In genomic region chr1:53244126-53244525, GRCh38 we compare ENCODE assay signal across 14 cellular contexts. TPM values are rescaled to one million over a fixed set of nuclear protein-coding genes. Genes with fewer than 3 reads are reported as not detected.
DNase-seq lines count a peak whose midpoint lies in the region; ATAC-seq, FAIRE-seq and TF ChIP-seq lines count a peak whose summit lies in the region.
"Had no signal": no experiment of that assay in that cellular context is flagged by ENCODE, and none has a peak within 500 bp of the region (broad histone marks: within the 10 kb centered on the region; RNA-seq: fewer than 3 reads in every experiment).

No MANE protein-coding gene starts in this region.

- in situ Hi-C loops in K562 (cut with MboI): no loop called here

- H3K4me3 ChIP-seq in K562: no peak overlapping the region
- H3K4me3 ChIP-seq: GM12878, GM23248 had no signal

- no peak for TF ChIP-seq CTCF in K562 (IDR thresholded peaks at IDR 0.05 in 2 of 3, conservative IDR thresholded peaks at IDR 0.05 in 1 of 3; ENCODE audit: insufficient read depth in 2 of 3, low read depth in 1 of 3, low read length in 3 of 3)

- H2AFZ ChIP-seq in K562 (ENCODE audit: low read depth, low read length): no peak overlapping the region
- H2AFZ ChIP-seq: GM23248 had no signal

- CTCF ChIA-PET in activated CD4-positive, alpha-beta T cell treated with anti-CD3 and anti-CD28 coated beads for 36 hours (lab: Charles Lee): no interaction called here
- CTCF ChIA-PET in K562 (lab: Yijun Ruan, JAX; ENCODE audit: low intra/inter-chr PET ratio): no interaction called here

- no peak for FAIRE-seq in K562 (lab: Jason Lieb, UNC)
- FAIRE-seq: GM12878, GM18507, H54 had no signal

- no peak overlapping the region for H3K4me2 ChIP-seq in K562 (ENCODE audit: insufficient read depth, low read length)

- H4K20me1 ChIP-seq in K562 (replicated peaks; ENCODE audit: control insufficient read depth, insufficient read depth, low read length): no peaks in the 10 kb centered on the region

- H3K9me3 Mint-ChIP-seq in activated CD4-positive, alpha-beta T cell treated with anti-CD3 and anti-CD28 coated beads for 36 hours (ENCODE audit: low read depth): no peaks in the 10 kb centered on the region

- H3K27ac Mint-ChIP-seq in activated CD4-positive, alpha-beta T cell treated with anti-CD3 and anti-CD28 coated beads for 36 hours: peak overlapping the region; percentile 29

- no peaks in the 10 kb centered on the region for H3K27me3 Mint-ChIP-seq in activated CD4-positive, alpha-beta T cell treated with anti-CD3 and anti-CD28 coated beads for 36 hours

- no peak overlapping the region for H3K27ac ChIP-seq in K562 (ENCODE audit: extremely low read depth, low read depth, low read length)
- H3K27ac ChIP-seq: 22Rv1, GM23248 had no signal

- BruUV-seq in K562 (replicated peaks; lab: Mats Ljungman, UMichigan): no TSS peak

- H3K9me1 ChIP-seq in K562 (ENCODE audit: control insufficient read depth, insufficient read depth, low read length): no peaks in the 10 kb centered on the region

- H3K79me2 ChIP-seq in K562 (ENCODE audit: control insufficient read depth, insufficient read depth, low read length): no peaks in the 10 kb centered on the region

- no peak for TF ChIP-seq EP300 in K562 (IDR thresholded peaks at IDR 0.05; ENCODE audit: low read length)

- no peak for DNase-seq in activated CD4-positive, alpha-beta T cell treated with anti-CD3 and anti-CD28 coated beads for 36 hours
- no peak for DNase-seq in activated CD4-positive, alpha-beta T cell treated with anti-CD3 and anti-CD28 coated beads for 1 hour
- DNase-seq in K562 (ENCODE audit: extremely low read depth in 1 of 4, low spot score in 3 of 4): no peak
- DNase-seq in left lobe of liver (ENCODE audit: low spot score): no peak
- no peak for DNase-seq in SIG-M5 (lab: John Stamatoyannopoulos, UW)
- DNase-seq in epidermal melanocyte (ENCODE audit: insufficient read length, low spot score): no peak
- DNase-seq: DMS53, GM23248 had no signal

- no peak overlapping the region for H3K9ac ChIP-seq in K562 (ENCODE audit: insufficient read depth in 1 of 2, low read depth in 2 of 2, low read length in 2 of 2)
- H3K9ac ChIP-seq: GM23248 had no signal

- H3K36me3 ChIP-seq in K562 (ENCODE audit: control insufficient read depth, insufficient read depth, low read length): peaks cover 37% of the 10 kb centered on the region; the same call in 2 of the 3 replicates

- peaks cover 13% of the 10 kb centered on the region for H3K36me3 Mint-ChIP-seq in activated CD4-positive, alpha-beta T cell treated with anti-CD3 and anti-CD28 coated beads for 36 hours (ENCODE audit: low read depth)

- POLR2A ChIA-PET in activated CD4-positive, alpha-beta T cell treated with anti-CD3 and anti-CD28 coated beads for 36 hours (lab: Charles Lee): no interaction called here
- POLR2A ChIA-PET in K562 (lab: Yijun Ruan, JAX): interaction anchor here (0.6 to 2.3 kb wide), 4 partner anchors 9 to 16 kb away, joined by 3 to 8 read pairs (median 5); no protein-coding TSS in a partner anchor

- peaks cover under 1% of the 10 kb centered on the region for H3K4me1 Mint-ChIP-seq in activated CD4-positive, alpha-beta T cell treated with anti-CD3 and anti-CD28 coated beads for 36 hours

- H3K4me1 ChIP-seq in K562 (replicated peaks in 1 of 2; ENCODE audit: control insufficient read depth in 2 of 2, insufficient read depth in 2 of 2, low read length in 2 of 2): no peaks in the 10 kb centered on the region

- no peaks in the 10 kb centered on the region; the same call in 1 of the 2 replicates for H3K9me3 ChIP-seq in K562 (replicated peaks; ENCODE audit: control insufficient read depth, insufficient read depth, low read depth, low read length)

- TF ChIP-seq POLR2A in K562 (conservative IDR thresholded peaks at IDR 0.05): no peak

- no peaks in the 10 kb centered on the region for H3K27me3 ChIP-seq in K562 (ENCODE audit: control insufficient read depth in 2 of 2, insufficient read depth in 2 of 2, low read length in 2 of 2)

- WGBS in K562 (ENCODE audit: insufficient coverage, low coverage, missing lambda C conversion rate): 37% methylated on average over 4 of the region's 4 CpGs

- no peak for ATAC-seq in activated CD4-positive, alpha-beta T cell treated with anti-CD3 and anti-CD28 coated beads for 36 hours
- no peak for ATAC-seq in K562
- peak; percentile 21 for ATAC-seq in left lobe of liver
- no peak for ATAC-seq in GM21515 (IDR thresholded peaks at IDR 0.05; ENCODE audit: unreplicated experiment)
- ATAC-seq: GM12878, HCT116 had no signal

- TF ChIP-seq RAD21 in K562 (CRISPR knock-in tag; conservative IDR thresholded peaks at IDR 0.05 in 1 of 2, IDR thresholded peaks at IDR 0.05 in 1 of 2): no peak

- no peak overlapping the region for H3K4me3 Mint-ChIP-seq in activated CD4-positive, alpha-beta T cell treated with anti-CD3 and anti-CD28 coated beads for 36 hours

- intact Hi-C loops in activated CD4-positive, alpha-beta T cell treated with anti-CD3 and anti-CD28 coated beads for 36 hours (cut with DNase I, micrococcal nuclease): no loop called here
- intact Hi-C loops in K562 (cut with micrococcal nuclease): no loop called here

TF ChIP-seq in K562, 482 proteins besides CTCF, POLR2A, EP300 and RAD21:
- TF ChIP-seq SUPT5H (IDR thresholded peaks at IDR 0.05) (0 out of 2 replicates have a peak, but pooled peaks have one; percentile 17), GABPB1 (CRISPR knock-in tag; IDR thresholded peaks at IDR 0.05) (no peak)

RNA-seq across cellular contexts. Expression of gene MAGOH, which starts 5.8 kb away (rescaled TPM):
- 10 to 100 TPM; 73.7 to 92.3 TPM for total RNA-seq in activated CD4-positive, alpha-beta T cell treated with anti-CD3 and anti-CD28 coated beads for 36 hours
- total RNA-seq in K562 (2011; cell fraction: chromatin; rRNA removed; ENCODE audit: low replicate concordance): 10.5 and 25.2 TPM in 2 replicates
- total RNA-seq in K562 (2011; cell fraction: nucleolus; rRNA removed): 13.8 and 15.3 TPM in 2 replicates
- total RNA-seq in K562 (2011; cell fraction: nucleoplasm; rRNA removed): 23.0 and 35.0 TPM in 2 replicates
- total RNA-seq in K562 (2014; rRNA removed): 106 and 125 TPM in 2 replicates
- 135 and 156 TPM in 2 replicates for total RNA-seq in K562 (2014; rRNA removed; fragmentation: Illumina TruSeq; extraction: Trizol)
- 134 and 152 TPM in 2 replicates for total RNA-seq in K562 (2015; rRNA removed; fragmentation: Illumina TruSeq; extraction: Trizol)
- total RNA-seq in K562 (2021): 110 and 113 TPM in 2 replicates
- polyA plus RNA-seq in K562 (2011; rRNA removed): 80.7 and 102 TPM in 2 replicates
- 10.7 and 38.1 TPM in 2 replicates for polyA plus RNA-seq in K562 (2011; cell fraction: cytosol; rRNA removed)
- 9.7 and 18.4 TPM in 2 replicates for polyA plus RNA-seq in K562 (2011; cell fraction: nucleus; rRNA removed)
- 79.1 and 298 TPM in 2 replicates for polyA plus RNA-seq in K562 (2012)
- 184 and 190 TPM in 2 replicates for polyA plus RNA-seq in K562 (2014; fragmentation: Illumina TruSeq; extraction: Trizol)
- polyA plus RNA-seq in K562 (2014; fragmentation: Nextera tagmentation; extraction: Ambion mirVana): 100 to 1,000 TPM; 132 to 342 TPM
- 243 and 263 TPM in 2 replicates for polyA plus RNA-seq in K562 (2014; rRNA removed)
- polyA minus RNA-seq in K562 (2011; rRNA and poly(A)+ RNA removed): 71.4 and 83.4 TPM in 2 replicates
- 29.5 and 30.9 TPM in 2 replicates for polyA minus RNA-seq in K562 (2011; cell fraction: cytosol; rRNA and poly(A)+ RNA removed)
- polyA minus RNA-seq in K562 (2011; cell fraction: nucleus; rRNA and poly(A)+ RNA removed): 18.8 and 38.3 TPM in 2 replicates
- total RNA-seq in left lobe of liver: 15.3 TPM

RNA-seq across cellular contexts. Expression of gene CZIB, which starts 23.7 kb away (rescaled TPM):
- 10 to 100 TPM; 45.4 to 48.7 TPM for total RNA-seq in activated CD4-positive, alpha-beta T cell treated with anti-CD3 and anti-CD28 coated beads for 36 hours
- 115 and 117 TPM in 2 replicates for total RNA-seq in K562 (2011; cell fraction: chromatin; rRNA removed; ENCODE audit: low replicate concordance)
- 97.5 and 125 TPM in 2 replicates for total RNA-seq in K562 (2011; cell fraction: nucleolus; rRNA removed)
- total RNA-seq in K562 (2011; cell fraction: nucleoplasm; rRNA removed): 131 and 159 TPM in 2 replicates
- 55.4 and 65.5 TPM in 2 replicates for total RNA-seq in K562 (2014; rRNA removed)
- 58.2 and 65.8 TPM in 2 replicates for total RNA-seq in K562 (2014; rRNA removed; fragmentation: Illumina TruSeq; extraction: Trizol)
- 61.8 and 66.8 TPM in 2 replicates for total RNA-seq in K562 (2015; rRNA removed; fragmentation: Illumina TruSeq; extraction: Trizol)
- total RNA-seq in K562 (2021): 52.6 and 55.7 TPM in 2 replicates
- 105 and 109 TPM in 2 replicates for polyA plus RNA-seq in K562 (2011; rRNA removed)
- 54.1 and 73.4 TPM in 2 replicates for polyA plus RNA-seq in K562 (2011; cell fraction: cytosol; rRNA removed)
- polyA plus RNA-seq in K562 (2011; cell fraction: nucleus; rRNA removed): 152 and 181 TPM in 2 replicates
- 68.4 and 82.2 TPM in 2 replicates for polyA plus RNA-seq in K562 (2012)
- polyA plus RNA-seq in K562 (2014; fragmentation: Illumina TruSeq; extraction: Trizol): 65.5 and 80.0 TPM in 2 replicates
- polyA plus RNA-seq in K562 (2014; fragmentation: Nextera tagmentation; extraction: Ambion mirVana): 100 to 1,000 TPM in 1 of 2 experiments, 10 to 100 TPM in 1; 97.4 to 111 TPM
- polyA plus RNA-seq in K562 (2014; rRNA removed): 85.3 and 86.9 TPM in 2 replicates
- 41.9 and 56.1 TPM in 2 replicates for polyA minus RNA-seq in K562 (2011; rRNA and poly(A)+ RNA removed)
- polyA minus RNA-seq in K562 (2011; cell fraction: cytosol; rRNA and poly(A)+ RNA removed): 14.5 and 18.0 TPM in 2 replicates
- polyA minus RNA-seq in K562 (2011; cell fraction: nucleus; rRNA and poly(A)+ RNA removed): 71.4 and 143 TPM in 2 replicates
- total RNA-seq in left lobe of liver: 27.7 TPM

RNA-seq across cellular contexts. Expression of gene CPT2, which starts 47.5 kb away (rescaled TPM):
- total RNA-seq in activated CD4-positive, alpha-beta T cell treated with anti-CD3 and anti-CD28 coated beads for 36 hours: 10 to 100 TPM; 20.7 to 23.7 TPM
- 24.8 and 27.4 TPM in 2 replicates for total RNA-seq in K562 (2011; cell fraction: chromatin; rRNA removed; ENCODE audit: low replicate concordance)
- total RNA-seq in K562 (2011; cell fraction: nucleolus; rRNA removed): 13.9 and 18.3 TPM in 2 replicates
- 18.3 and 20.3 TPM in 2 replicates for total RNA-seq in K562 (2011; cell fraction: nucleoplasm; rRNA removed)
- total RNA-seq in K562 (2014; rRNA removed) (19.7 and 22.9 TPM in 2 replicates), K562 (2014; rRNA removed; fragmentation: Illumina TruSeq; extraction: Trizol) (16.8 and 17.8 TPM in 2 replicates), K562 (2015; rRNA removed; fragmentation: Illumina TruSeq; extraction: Trizol) (17.2 and 17.9 TPM in 2 replicates), K562 (2021) (16.9 and 22.2 TPM in 2 replicates), left lobe of liver (96.0 TPM)
- polyA plus RNA-seq in K562 (2011; rRNA removed) (16.7 and 27.1 TPM in 2 replicates), K562 (2014; fragmentation: Illumina TruSeq; extraction: Trizol) (23.8 and 25.1 TPM in 2 replicates), K562 (2014; fragmentation: Nextera tagmentation; extraction: Ambion mirVana) (1 to 10 TPM; 7.6 to 7.9 TPM), K562 (2014; rRNA removed) (15.2 and 16.7 TPM in 2 replicates)
- polyA plus RNA-seq in K562 (2011; cell fraction: cytosol; rRNA removed): 21.4 and 24.5 TPM in 2 replicates
- 8.2 and 9.6 TPM in 2 replicates for polyA plus RNA-seq in K562 (2011; cell fraction: nucleus; rRNA removed)
- polyA plus RNA-seq in K562 (2012): 16.1 and 29.9 TPM in 2 replicates
- 19.4 and 20.8 TPM in 2 replicates for polyA minus RNA-seq in K562 (2011; rRNA and poly(A)+ RNA removed)
- 12.1 and 12.5 TPM in 2 replicates for polyA minus RNA-seq in K562 (2011; cell fraction: cytosol; rRNA and poly(A)+ RNA removed)
- polyA minus RNA-seq in K562 (2011; cell fraction: nucleus; rRNA and poly(A)+ RNA removed): 6.9 and 10.6 TPM in 2 replicates
